ENCODE assay signal across 20 cellular contexts in the genomic region with DNA sequence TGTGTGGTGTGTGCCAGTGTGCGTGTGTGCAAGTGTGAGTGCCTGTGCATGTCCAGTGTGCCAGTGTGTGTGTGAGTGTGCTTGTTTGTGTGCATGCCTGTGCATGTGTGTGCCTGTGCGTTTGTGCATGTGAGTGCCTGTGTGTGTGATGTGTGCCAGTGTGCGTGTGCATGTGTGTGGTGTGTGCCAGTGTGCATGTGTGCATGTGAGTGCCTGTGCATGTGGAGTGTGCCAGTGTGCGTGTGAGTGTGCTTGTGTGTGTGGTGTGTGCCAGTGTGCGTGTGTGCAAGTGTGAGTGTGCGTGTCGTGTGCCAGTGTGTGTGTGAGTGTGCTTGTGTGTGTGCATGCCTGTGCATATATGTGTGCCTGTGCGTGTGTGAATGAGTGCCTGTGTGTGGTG. TPM values are rescaled to one million over a fixed set of nuclear protein-coding genes. Genes with fewer than 3 reads are reported as not detected.
DNase-seq lines count a peak whose midpoint lies in the region; ATAC-seq, FAIRE-seq and TF ChIP-seq lines count a peak whose summit lies in the region.
"Had no signal": no experiment of that assay in that cellular context is flagged by ENCODE, and none has a peak within 500 bp of the region (broad histone marks: within the 10 kb centered on the region; RNA-seq: fewer than 3 reads in every experiment).

No MANE protein-coding gene starts in this region.

- H2AK5ac ChIP-seq in H1 (ENCODE audit: low read depth, low read length) (peak overlapping the region; percentile 87; the same call in 1 of the 2 replicates), trophoblast cell (ENCODE audit: low read length) (no peak overlapping the region)

- H2BK120ac ChIP-seq in H1 (replicated peaks; ENCODE audit: low read depth, low read length) (no peak overlapping the region), trophoblast cell (ENCODE audit: insufficient read depth, low read length, poor library complexity) (no peak overlapping the region)

- H3K23ac ChIP-seq in H1 (ENCODE audit: insufficient read length): peak overlapping the region; percentile 41
- peak overlapping the region; percentile 81 for H3K23ac ChIP-seq in trophoblast cell (ENCODE audit: low read length)

- H3K14ac ChIP-seq in H1 (ENCODE audit: insufficient read length) (no peak overlapping the region), trophoblast cell (ENCODE audit: low read length) (no peak overlapping the region)

- 89% methylated on average over 8 of the region's 8 CpGs; no CpG with 5 or more reads in 1 of the 2 experiments for WGBS in H1 (ENCODE audit: extremely low coverage in 1 of 2, insufficient coverage in 1 of 2, insufficient read length in 1 of 2, insufficient replicate concordance in 2 of 2, low coverage in 1 of 2, low lambda C conversion rate in 2 of 2, missing lambda C conversion rate in 1 of 2), 2 experiments
- no CpG with 5 or more reads among the region's 8 CpGs for WGBS in trophoblast cell (ENCODE audit: extremely low coverage, insufficient coverage, insufficient read length)

- H3K27ac ChIP-seq in HEK293 (ENCODE audit: extremely low read depth, low read depth, low read length) (no peak overlapping the region), H1 (ENCODE audit: low read depth, low read length) (no peak overlapping the region), trophoblast cell (ENCODE audit: low read depth, low read length) (no peak overlapping the region)
- H3K27ac ChIP-seq: 22Rv1, A549, BLaER1, GM23248 had no signal

- H3K4me1 ChIP-seq in HEK293 (ENCODE audit: control insufficient read depth, insufficient read depth, low read length) (no peaks in the 10 kb centered on the region), H1 (replicated peaks in 1 of 4; ENCODE audit: control insufficient read depth in 3 of 4, insufficient read depth in 4 of 4, low read length in 3 of 4) (no peaks in the 10 kb centered on the region; a peak in 1 of 7 replicates), trophoblast cell (ENCODE audit: control insufficient read depth in 1 of 2, insufficient read depth in 2 of 2, low read length in 2 of 2) (no peaks in the 10 kb centered on the region)
- H3K4me1 ChIP-seq: A549 had no signal

- TF ChIP-seq EP300 in H1 (IDR thresholded peaks at IDR 0.05; ENCODE audit: borderline replicate concordance in 1 of 2, low read depth in 2 of 2, low read length in 2 of 2): no peak

- H2BK5ac ChIP-seq in H1 (ENCODE audit: low read depth, low read length): peak overlapping the region; percentile 84
- no peak overlapping the region for H2BK5ac ChIP-seq in trophoblast cell (ENCODE audit: low read depth, low read length, poor library complexity)

- CTCF ChIA-PET in HEK293 (lab: Yijun Ruan, JAX): no interaction called here
- CTCF ChIA-PET in H1 (lab: Charles Lee; ENCODE audit: partially characterized antibody): interaction anchor here (1.0 kb wide), 1 partner anchor 68 kb away, joined by 3 read pairs; no protein-coding TSS in a partner anchor

- no peak; the same call in 1 of the 2 replicates for TF ChIP-seq CTCF in HEK293 (tag by site-specific recombination; IDR thresholded peaks at IDR 0.05)
- no peak for TF ChIP-seq CTCF in H1 (IDR thresholded peaks at IDR 0.05; ENCODE audit: control extremely low read depth in 1 of 3, insufficient read depth in 1 of 3, low read depth in 1 of 3, low read length in 3 of 3)

- H4K20me1 ChIP-seq in H1 (replicated peaks in 1 of 2; ENCODE audit: control insufficient read depth in 1 of 2, insufficient read depth in 2 of 2, low read length in 2 of 2): peaks cover 0 to 5% of the 10 kb centered on the region in 2 experiments
- H4K20me1 ChIP-seq: BLaER1 had no signal

- H3K36me3 ChIP-seq in HEK293 (ENCODE audit: control insufficient read depth in 2 of 2, insufficient read depth in 1 of 2, low read length in 2 of 2) (no peaks in the 10 kb centered on the region), H1 (ENCODE audit: control insufficient read depth in 2 of 4, insufficient read depth in 4 of 4, low read length in 3 of 4) (peaks cover 0 to 2% (median 0%) of the 10 kb centered on the region in 4 experiments; a peak in 1 of 8 replicates), trophoblast cell (ENCODE audit: control insufficient read depth in 1 of 2, insufficient read depth in 2 of 2, low read length in 2 of 2) (no peaks in the 10 kb centered on the region)
- H3K36me3 ChIP-seq: BLaER1 had no signal

- H3K79me1 ChIP-seq in H1 (ENCODE audit: low read depth, low read length) (no peaks in the 10 kb centered on the region), trophoblast cell (ENCODE audit: low read length) (no peaks in the 10 kb centered on the region)

- no peaks in the 10 kb centered on the region for H3K79me2 ChIP-seq in H1 (ENCODE audit: control insufficient read depth in 1 of 2, insufficient read depth in 2 of 2, low read length in 2 of 2)
- no peaks in the 10 kb centered on the region for H3K79me2 ChIP-seq in trophoblast cell (ENCODE audit: control insufficient read depth, insufficient read depth, low read length, poor library complexity)

- no peak for FAIRE-seq in H1 (lab: Jason Lieb, UNC)
- FAIRE-seq: A549, GM12878, H54 had no signal

- no peaks in the 10 kb centered on the region for H3K9me3 ChIP-seq in HEK293 (ENCODE audit: control insufficient read depth, insufficient read depth, low read depth, low read length)
- H3K9me3 ChIP-seq in H1 (ENCODE audit: insufficient read depth in 2 of 2, low read depth in 1 of 2, low read length in 1 of 2): peaks cover 6 to 11% of the 10 kb centered on the region in 2 experiments; a peak in 3 of 4 replicates
- peaks cover 23% of the 10 kb centered on the region for H3K9me3 ChIP-seq in trophoblast cell (ENCODE audit: insufficient read depth, low read depth, low read length)
- H3K9me3 ChIP-seq: A549 had no signal

- H4K91ac ChIP-seq in H1 (replicated peaks; ENCODE audit: insufficient read length, low read length): peak overlapping the region; percentile 81
- H4K91ac ChIP-seq in trophoblast cell (ENCODE audit: low read depth, low read length): no peak overlapping the region

- peak overlapping the region; percentile 78 for H3K4ac ChIP-seq in H1 (replicated peaks; ENCODE audit: insufficient read length, low read depth, low read length)
- H3K4ac ChIP-seq in trophoblast cell (ENCODE audit: low read depth, low read length): no peak overlapping the region

- H3K4me3 ChIP-seq in HEK293 (ENCODE audit: low read depth, low read length): no peak overlapping the region
- no peak overlapping the region for H3K4me3 ChIP-seq in H1 (ENCODE audit: extremely low read depth in 1 of 4, insufficient read depth in 2 of 4, low read depth in 3 of 4, low read length in 4 of 4)
- peak overlapping the region; percentile 61 for H3K4me3 ChIP-seq in trophoblast cell (ENCODE audit: low read depth, low read length)
- H3K4me3 ChIP-seq: A549, BLaER1, GM12878, GM23248 had no signal

- H3K9ac ChIP-seq in H1 (replicated peaks in 1 of 4; ENCODE audit: extremely low read depth in 1 of 4, low read depth in 3 of 4, low read length in 3 of 4): no peak overlapping the region; a peak in 1 of 7 replicates
- no peak overlapping the region for H3K9ac ChIP-seq in trophoblast cell (ENCODE audit: low read length)
- H3K9ac ChIP-seq: BLaER1, GM23248 had no signal

- H2BK15ac ChIP-seq in H1 (ENCODE audit: low read length): 0 out of 2 replicates have a peak overlapping the region, but pooled peaks have one; percentile 1

- no peak overlapping the region for H2BK20ac ChIP-seq in H1 (ENCODE audit: low read length)

- TF ChIP-seq POLR2A in H1 (IDR thresholded peaks at IDR 0.05; ENCODE audit: control extremely low read depth in 1 of 2, low read depth in 2 of 2, low read length in 2 of 2): no peak

- H3K27me3 ChIP-seq in H1 (replicated peaks in 1 of 4; ENCODE audit: control insufficient read depth in 3 of 4, extremely low read depth in 1 of 4, insufficient read depth in 3 of 4, low read length in 3 of 4) (no peaks in the 10 kb centered on the region; a peak in 1 of 7 replicates), trophoblast cell (ENCODE audit: insufficient read depth, low read length) (no peaks in the 10 kb centered on the region)

- ATAC-seq in activated CD4-positive, CD25-positive, alpha-beta regulatory T cell treated with anti-CD3 and anti-CD28 coated beads, Interleukin-2, amount 50 U/mL, for 24 hours: no peak
- ATAC-seq: A549, GM12878, HCT116 had no signal

- H4K8ac ChIP-seq in H1 (ENCODE audit: extremely low read depth, insufficient read depth, low read length) (no peak overlapping the region), trophoblast cell (ENCODE audit: low read depth, low read length) (no peak overlapping the region)

- H3K23me2 ChIP-seq in H1 (ENCODE audit: low read depth, low read length): peaks cover 7% of the 10 kb centered on the region; the same call in 1 of the 2 replicates

- H2BK12ac ChIP-seq in H1 (ENCODE audit: low read depth, low read length) (peak overlapping the region; percentile 64; the same call in 1 of the 2 replicates), trophoblast cell (ENCODE audit: low read length) (no peak overlapping the region)

- H4K12ac ChIP-seq in trophoblast cell (ENCODE audit: low read depth, low read length): no peak overlapping the region

- DNase-seq in activated CD4-positive, CD25-positive, alpha-beta regulatory T cell treated with anti-CD3 and anti-CD28 coated beads, Interleukin-2, amount 50 U/mL, for 72 hours: peak; percentile 15
- DNase-seq in H1 (ENCODE audit: low read depth in 1 of 2, low spot score in 2 of 2): no peak
- DNase-seq in trophoblast cell: no peak
- no peak for DNase-seq in COR-L47 (lab: John Stamatoyannopoulos, UW)
- DNase-seq in cerebellum (ENCODE audit: low spot score): no peak
- no peak for DNase-seq in SIG-M5 (lab: John Stamatoyannopoulos, UW)
- DNase-seq: Calu3; CD4-positive, alpha-beta memory T cell; DMS79 treated with DMSO at 0.1 percent for 48 hours; GM23248 had no signal

- no peak for TF ChIP-seq RAD21 in H1 (IDR thresholded peaks at IDR 0.05 in 1 of 2, conservative IDR thresholded peaks at IDR 0.05 in 1 of 2; ENCODE audit: low read depth in 2 of 2, low read length in 2 of 2)

- POLR2A ChIA-PET in HEK293 (lab: Yijun Ruan, JAX) (no interaction called here), H1 (lab: Charles Lee; ENCODE audit: partially characterized antibody) (no interaction called here)

- H3K4me2 ChIP-seq in H1 (ENCODE audit: insufficient read depth in 1 of 2, low read depth in 2 of 2, low read length in 2 of 2) (no peak overlapping the region), trophoblast cell (ENCODE audit: low read length) (no peak overlapping the region)
- H3K4me2 ChIP-seq: A549 had no signal

- H2AFZ ChIP-seq in H1 (ENCODE audit: low read length) (no peak overlapping the region), trophoblast cell (ENCODE audit: insufficient read depth, low read length, poor library complexity) (no peak overlapping the region)
- H2AFZ ChIP-seq: GM23248 had no signal

- no peak overlapping the region for H4K5ac ChIP-seq in H1 (ENCODE audit: insufficient read length, low read depth, low read length)

- H3K56ac ChIP-seq in H1 (replicated peaks; ENCODE audit: insufficient read length, low read depth, low read length): peak overlapping the region; percentile 46

- H3K18ac ChIP-seq in H1 (ENCODE audit: extremely low read depth, low read length) (no peak overlapping the region), trophoblast cell (ENCODE audit: low read length) (no peak overlapping the region)

RNA-seq across cellular contexts. Expression of a gene that starts 33.8 kb away (rescaled TPM):
- 0.08 and 0.17 TPM in 2 replicates for total RNA-seq in H1 (2021; fragmentation: NEBNext Ultra II Directional; extraction: Animal tissue kit (Norgen Biotek cat#: 25700))
- 0.21 and 0.24 TPM in 2 replicates for polyA plus RNA-seq in H1 (2011; rRNA removed)
- 0.18 TPM for polyA plus RNA-seq in H1 (2011; cell fraction: cytosol; rRNA removed)
- polyA plus RNA-seq in H1 (2011; cell fraction: nucleus; rRNA removed): 0.19 TPM
- polyA plus RNA-seq in H1 (2012, experiment 1 of 2): 0.14 to 0.27 TPM (median 0.23 TPM) in 4 replicates
- polyA plus RNA-seq in H1 (2012, experiment 2 of 2): 0.13 TPM
- polyA plus RNA-seq in H1 (2013, experiment 1 of 2): 0.06 TPM
- polyA plus RNA-seq in H1 (2013, experiment 2 of 2): 0.09 TPM
- polyA minus RNA-seq in H1 (2011; rRNA and poly(A)+ RNA removed): 0.07 and 0.09 TPM in 2 replicates
- polyA minus RNA-seq in H1 (2011; cell fraction: cytosol; rRNA and poly(A)+ RNA removed): 0.59 TPM
- 0.30 TPM for polyA minus RNA-seq in H1 (2011; cell fraction: nucleus; rRNA and poly(A)+ RNA removed)
- 0.04 and 0.07 TPM in 2 replicates for polyA plus RNA-seq in trophoblast cell (2013)
- total RNA-seq in cerebellum: 3.4 TPM
- total RNA-seq: Calu3; CD4-positive, alpha-beta memory T cell; G401; GM12878; GM23248 had no signal
- polyA plus RNA-seq: A549; CD14-positive monocyte; CD4-positive, alpha-beta memory T cell; GM12878; GM23248 had no signal

RNA-seq across cellular contexts. Expression of a gene that starts 38.5 kb away (rescaled TPM):
- 16.7 and 19.3 TPM in 2 replicates for total RNA-seq in H1 (2021; fragmentation: NEBNext Ultra II Directional; extraction: Animal tissue kit (Norgen Biotek cat#: 25700))
- polyA plus RNA-seq in H1 (2011; rRNA removed): 7.5 and 10.4 TPM in 2 replicates
- 8.2 TPM for polyA plus RNA-seq in H1 (2011; cell fraction: cytosol; rRNA removed)
- 24.2 TPM for polyA plus RNA-seq in H1 (2011; cell fraction: nucleus; rRNA removed)
- 10.6 to 18.0 TPM (median 14.3 TPM) in 4 replicates for polyA plus RNA-seq in H1 (2012, experiment 1 of 2)
- polyA plus RNA-seq in H1 (2012, experiment 2 of 2): 7.0 TPM
- polyA plus RNA-seq in H1 (2013, experiment 1 of 2): 6.2 TPM
- polyA plus RNA-seq in H1 (2013, experiment 2 of 2): 5.8 TPM
- polyA minus RNA-seq in H1 (2011; rRNA and poly(A)+ RNA removed): 14.2 and 17.3 TPM in 2 replicates
- polyA minus RNA-seq in H1 (2011; cell fraction: cytosol; rRNA and poly(A)+ RNA removed): 9.8 TPM
- polyA minus RNA-seq in H1 (2011; cell fraction: nucleus; rRNA and poly(A)+ RNA removed): 27.6 TPM
- polyA plus RNA-seq in trophoblast cell (2013): 0.71 and 0.75 TPM in 2 replicates
- 3.1 TPM for total RNA-seq in cerebellum
